18 cellular contexts compared by ENCODE assay signal in genomic region chr10:27413387-27413786, GRCh38.
DNase-seq lines count a peak whose midpoint lies in the region; ATAC-seq and TF ChIP-seq lines count a peak whose summit lies in the region.
"Had no signal": no experiment of that assay in that cellular context is flagged by ENCODE, and none has a peak within 500 bp of the region (broad histone marks: within the 10 kb centered on the region; RNA-seq: fewer than 3 reads in every experiment).

No MANE protein-coding gene starts in this region.

- H3K4me3 ChIP-seq in H7 (ENCODE audit: insufficient read depth, low read depth, low read length) (no peak overlapping the region), body of pancreas (no peak overlapping the region), kidney epithelial cell (ENCODE audit: low read depth, low read length) (no peak overlapping the region), upper lobe of right lung (no peak overlapping the region)

- ATAC-seq in body of pancreas (peak; percentile 12), upper lobe of right lung (peak; percentile 35), HG02970 (IDR thresholded peaks at IDR 0.05; ENCODE audit: low FRiP score, unreplicated experiment) (no peak)

- no peak for TF ChIP-seq CTCF in body of pancreas (IDR thresholded peaks at IDR 0.05)
- TF ChIP-seq CTCF in kidney epithelial cell (IDR thresholded peaks at IDR 0.05; ENCODE audit: insufficient read depth, low read length, poor library complexity, severe bottlenecking), result peak; percentile 1
- TF ChIP-seq CTCF in upper lobe of right lung (IDR thresholded peaks at IDR 0.05), result no peak

- DNase-seq in H7 (peak; percentile 32), body of pancreas (peak in 1 of 4 donors; percentile 23), kidney epithelial cell (ENCODE audit: low read depth) (no peak), upper lobe of right lung (no peak), NCI-H748 (lab: John Stamatoyannopoulos, UW; ENCODE audit: unreplicated experiment) (no peak), C1 segment of cervical spinal cord (lab: John Stamatoyannopoulos, UW) (no peak)
- DNase-seq: DMS 273 treated with DMSO at 0.1 percent for 48 hours; DND-41; HCEC 1CT; Kasumi-1; MM.1S; NCI-H1092 treated with DMSO at 0.1 percent for 48 hours; NCI-H2081; NCI-H446 treated with DMSO at 0.1 percent for 48 hours; NCI-H69; NK-92 treated with Interleukin-12 subunit alpha and Interleukin-12 subunit beta, amount 100 ng/mL, for 24 hours; SIG-M5 had no signal

- H3K27ac ChIP-seq in body of pancreas (no peak overlapping the region), upper lobe of right lung (no peak overlapping the region)

- H3K9me3 ChIP-seq in body of pancreas (no peaks in the 10 kb centered on the region), upper lobe of right lung (no peaks in the 10 kb centered on the region)

- no peak for TF ChIP-seq POLR2A in body of pancreas (IDR thresholded peaks at IDR 0.05)

- intact Hi-C loops in body of pancreas (cut with DNase I) (no loop called here), upper lobe of right lung (cut with DNase I) (no loop called here)

- H3K36me3 ChIP-seq in H7 (replicated peaks; ENCODE audit: control insufficient read depth, insufficient read depth, low read length), result no peaks in the 10 kb centered on the region
- H3K36me3 ChIP-seq in body of pancreas (replicated peaks in 1 of 2; ENCODE audit: insufficient read depth in 1 of 2, low read depth in 2 of 2), result no peaks in the 10 kb centered on the region
- no peaks in the 10 kb centered on the region for H3K36me3 ChIP-seq in kidney epithelial cell (ENCODE audit: control insufficient read depth, insufficient read depth, low read length)
- H3K36me3 ChIP-seq in upper lobe of right lung, result no peaks in the 10 kb centered on the region

- H3K4me1 ChIP-seq in body of pancreas, result no peaks in the 10 kb centered on the region
- H3K4me1 ChIP-seq in upper lobe of right lung, result no peaks in the 10 kb centered on the region

- H3K27me3 ChIP-seq in H7 (ENCODE audit: control insufficient read depth, insufficient read depth, low read length), result no peaks in the 10 kb centered on the region
- no peaks in the 10 kb centered on the region for H3K27me3 ChIP-seq in body of pancreas
- peaks cover 13% of the 10 kb centered on the region for H3K27me3 ChIP-seq in kidney epithelial cell (ENCODE audit: control insufficient read depth, insufficient read depth, low read length)
- peaks cover 10% of the 10 kb centered on the region for H3K27me3 ChIP-seq in upper lobe of right lung

- 39 to 65% methylated on average over 15 to 28 of the region's 28 CpGs for WGBS in body of pancreas, 2 donors
